Comparison of ENCODE assay signal across 18 cellular contexts in genomic region chr6:6790891-6791290, GRCh38.
DNase-seq lines count a peak whose midpoint lies in the region; ATAC-seq and TF ChIP-seq lines count a peak whose summit lies in the region.
"Had no signal": no experiment of that assay in that cellular context is flagged by ENCODE, and none has a peak within 500 bp of the region (broad histone marks: within the 10 kb centered on the region; RNA-seq: fewer than 3 reads in every experiment).

No MANE protein-coding gene starts in this region.

- H3K4me2 ChIP-seq in BLaER1 = peak overlapping the region; percentile 18; the same call in 1 of the 2 replicates

- H3K9me3 ChIP-seq in BLaER1 (no peaks in the 10 kb centered on the region), SJSA1 (replicated peaks) (no peaks in the 10 kb centered on the region), heart right ventricle (no peaks in the 10 kb centered on the region)
- H3K9me3 ChIP-seq: Caco-2, sigmoid colon, SJCRH30, upper lobe of left lung had no signal

- H3K27ac ChIP-seq in BLaER1 = no peak overlapping the region
- peak overlapping the region; percentile 40 for H3K27ac ChIP-seq in SJSA1
- H3K27ac ChIP-seq in heart right ventricle = no peak overlapping the region
- H3K27ac ChIP-seq: sigmoid colon, SJCRH30, upper lobe of left lung had no signal

- no peak overlapping the region for H3K4me3 ChIP-seq in BLaER1
- no peak overlapping the region for H3K4me3 ChIP-seq in SJSA1
- H3K4me3 ChIP-seq in heart right ventricle = no peak overlapping the region
- H3K4me3 ChIP-seq: sigmoid colon, SJCRH30, upper lobe of left lung had no signal

- H3K4me1 ChIP-seq in BLaER1 = peaks cover 48% of the 10 kb centered on the region
- H3K4me1 ChIP-seq in SJSA1 (replicated peaks) = peaks cover 30% of the 10 kb centered on the region
- H3K4me1 ChIP-seq in heart right ventricle = peaks cover 0 to 23% (median 0%) of the 10 kb centered on the region in 9 donors
- H3K4me1 ChIP-seq: Caco-2, sigmoid colon, SJCRH30, upper lobe of left lung had no signal

- no peaks in the 10 kb centered on the region for H4K20me1 ChIP-seq in BLaER1

- H3K9ac ChIP-seq in BLaER1 = no peak overlapping the region

- intact Hi-C loops in heart right ventricle (cut with DNase I) = no loop called here

- no peak for ATAC-seq in heart right ventricle
- no peak for ATAC-seq in GM21381 (IDR thresholded peaks at IDR 0.05; ENCODE audit: unreplicated experiment)

- no peaks in the 10 kb centered on the region for H3K27me3 ChIP-seq in BLaER1
- no peaks in the 10 kb centered on the region for H3K27me3 ChIP-seq in SJSA1 (replicated peaks)
- no peaks in the 10 kb centered on the region for H3K27me3 ChIP-seq in heart right ventricle
- H3K27me3 ChIP-seq: sigmoid colon, SJCRH30, upper lobe of left lung had no signal

- no peak for TF ChIP-seq CTCF in heart right ventricle (IDR thresholded peaks at IDR 0.05)

- H3K36me3 ChIP-seq in BLaER1 = no peaks in the 10 kb centered on the region
- no peaks in the 10 kb centered on the region for H3K36me3 ChIP-seq in SJSA1
- no peaks in the 10 kb centered on the region for H3K36me3 ChIP-seq in heart right ventricle
- H3K36me3 ChIP-seq: sigmoid colon, SJCRH30, upper lobe of left lung had no signal

- DNase-seq in HPDE6-E6E7 (ENCODE audit: extremely low spot score) (peak; percentile 81), SJSA1 (ENCODE audit: low read depth in 1 of 2, low spot score in 2 of 2) (peak; percentile 68 to 75), iPS-NIHi11 (ENCODE audit: low spot score) (peak; percentile 25), heart right ventricle (no peak), NCI-H1105 treated with DMSO at 0.1 percent for 48 hours (lab: John Stamatoyannopoulos, UW) (no peak), cerebellum (ENCODE audit: low spot score) (no peak)
- DNase-seq: activated CD4-positive, alpha-beta T cell treated with anti-CD3 and anti-CD28 coated beads, Interleukin-2, amount 50 U/mL, for 4 hours; Caco-2; cortex of kidney; MM.1S; NK-92 treated with Interleukin-12 subunit alpha and Interleukin-12 subunit beta, amount 100 ng/mL, for 24 hours; nucleus accumbens; sigmoid colon; SJCRH30; stimulated activated CD4-positive, alpha-beta T cell treated with anti-CD3 and anti-CD28 coated beads, Interleukin-4, amount 100 ng/mL, for 24 hours; upper lobe of left lung had no signal

- WGBS in heart right ventricle, 2 donors = 86 to 94% methylated on average over 3 of the region's 3 CpGs

Comparison
In these comparisons a context has a peak if more than half of its experiments do, and no peak if none do; other contexts are left out.
1. DNase-seq: peak in HPDE6-E6E7 (single experiment), SJSA1 (2 of 2) and iPS-NIHi11 (single experiment); none in heart right ventricle (0 of 2), NCI-H1105 treated with DMSO at 0.1 percent for 48 hours (single experiment) and cerebellum (single experiment).